In genomic region chr7:99030951-99031350, GRCh38 we compare ENCODE assay signal across 13 cellular contexts.
DNase-seq lines count a peak whose midpoint lies in the region; ATAC-seq and TF ChIP-seq lines count a peak whose summit lies in the region.
"Had no signal": no experiment of that assay in that cellular context is flagged by ENCODE, and none has a peak within 500 bp of the region (broad histone marks: within the 10 kb centered on the region; RNA-seq: fewer than 3 reads in every experiment).

No MANE protein-coding gene starts in this region.

- no peaks in the 10 kb centered on the region for H3K27me3 Mint-ChIP-seq in activated naive CD8-positive, alpha-beta T cell treated with anti-CD3 and anti-CD28 coated beads for 36 hours

- H3K4me1 ChIP-seq in heart left ventricle (peaks cover 0 to 33% (median 10%) of the 10 kb centered on the region in 12 donors), gastrocnemius medialis (peaks cover 0 to 11% of the 10 kb centered on the region in 2 donors), neuronal stem cell (ENCODE audit: control insufficient read depth in 2 of 2, insufficient read depth in 1 of 2, low read depth in 1 of 2, low read length in 2 of 2) (no peaks in the 10 kb centered on the region)
- H3K4me1 ChIP-seq: BE2C, foreskin keratinocyte, HAP-1 had no signal

- H3K79me1 ChIP-seq in neuronal stem cell (ENCODE audit: low read depth, low read length): no peaks in the 10 kb centered on the region

- 65 to 77% (median 72%) methylated on average over 5 of the region's 5 CpGs for WGBS in heart left ventricle, 4 donors
- WGBS in neuronal stem cell (ENCODE audit: extremely low coverage in 2 of 2, insufficient read length in 2 of 2, insufficient replicate concordance in 1 of 2), 2 donors: no CpG with 5 or more reads among the region's 5 CpGs

- H3K9me3 Mint-ChIP-seq in activated naive CD8-positive, alpha-beta T cell treated with anti-CD3 and anti-CD28 coated beads for 36 hours: no peaks in the 10 kb centered on the region

- DNase-seq in AG10803 (ENCODE audit: low read depth): peak; percentile 63
- no peak for DNase-seq in activated naive CD8-positive, alpha-beta T cell treated with anti-CD3 and anti-CD28 coated beads for 36 hours
- peak in 3 of 5 donors; percentile 30 to 60 (median 52) for DNase-seq in heart left ventricle
- peak in 1 of 2 donors; percentile 49 for DNase-seq in gastrocnemius medialis
- no peak for DNase-seq in NCI-H510A (lab: John Stamatoyannopoulos, UW)
- no peak for DNase-seq in neuronal stem cell (ENCODE audit: low spot score)
- DNase-seq: BE2C, foreskin keratinocyte, NCI-H2171 treated with DMSO at 0.1 percent for 48 hours, OCI-M1 had no signal

- no peak overlapping the region for H3K23ac ChIP-seq in neuronal stem cell (ENCODE audit: low read depth, low read length, poor library complexity)

- peak overlapping the region; percentile 12 for H3K27ac Mint-ChIP-seq in activated naive CD8-positive, alpha-beta T cell treated with anti-CD3 and anti-CD28 coated beads for 36 hours

- H2AK5ac ChIP-seq in neuronal stem cell (ENCODE audit: low read depth, low read length): no peak overlapping the region

- no peak overlapping the region for H4K8ac ChIP-seq in neuronal stem cell (ENCODE audit: low read depth, low read length)

- H3K9me3 ChIP-seq in heart left ventricle (peaks cover 0 to 5% (median 0%) of the 10 kb centered on the region in 12 donors), gastrocnemius medialis (no peaks in the 10 kb centered on the region), neuronal stem cell (replicated peaks in 1 of 2; ENCODE audit: control insufficient read depth in 2 of 2, insufficient read depth in 1 of 2, low read depth in 1 of 2, low read length in 2 of 2) (peaks cover 10 to 11% of the 10 kb centered on the region in 2 donors)
- H3K9me3 ChIP-seq: BE2C, HAP-1 had no signal

- peaks cover 8% of the 10 kb centered on the region for H3K36me3 Mint-ChIP-seq in activated naive CD8-positive, alpha-beta T cell treated with anti-CD3 and anti-CD28 coated beads for 36 hours

- H3K4me1 Mint-ChIP-seq in activated naive CD8-positive, alpha-beta T cell treated with anti-CD3 and anti-CD28 coated beads for 36 hours: peaks cover 4% of the 10 kb centered on the region

- no peak overlapping the region for H4K91ac ChIP-seq in neuronal stem cell (ENCODE audit: low read depth, low read length, poor library complexity)

- H2BK15ac ChIP-seq in neuronal stem cell (ENCODE audit: low read length): no peak overlapping the region

- H3K4me2 ChIP-seq in neuronal stem cell (ENCODE audit: insufficient read depth, low read length, poor library complexity, severe bottlenecking): no peak overlapping the region

- H2AFZ ChIP-seq in neuronal stem cell (ENCODE audit: low read length): no peak overlapping the region

- H3K36me3 ChIP-seq in heart left ventricle (peaks cover 0 to 89% (median 78%) of the 10 kb centered on the region in 9 donors), gastrocnemius medialis (peaks cover 0 to 79% of the 10 kb centered on the region in 2 donors), neuronal stem cell (replicated peaks in 1 of 2; ENCODE audit: control insufficient read depth in 2 of 2, insufficient read depth in 2 of 2, low read length in 2 of 2) (peaks cover 61 to 89% of the 10 kb centered on the region in 2 donors)

- no peak overlapping the region for H3K4me3 ChIP-seq in AG10803 (ENCODE audit: low read length)
- no peak overlapping the region for H3K4me3 ChIP-seq in heart left ventricle
- H3K4me3 ChIP-seq in gastrocnemius medialis: no peak overlapping the region
- H3K4me3 ChIP-seq in neuronal stem cell (ENCODE audit: low read length in 2 of 2): no peak overlapping the region
- H3K4me3 ChIP-seq: HAP-1 had no signal

- H3K27me3 ChIP-seq in heart left ventricle (no peaks in the 10 kb centered on the region), gastrocnemius medialis (no peaks in the 10 kb centered on the region), neuronal stem cell (ENCODE audit: control insufficient read depth in 3 of 3, insufficient read depth in 3 of 3, low read depth in 1 of 3, low read length in 3 of 3) (no peaks in the 10 kb centered on the region)
- H3K27me3 ChIP-seq: BE2C, foreskin keratinocyte had no signal

- H3K18ac ChIP-seq in neuronal stem cell (ENCODE audit: low read length): no peak overlapping the region

- no peak overlapping the region for H3K9ac ChIP-seq in neuronal stem cell (ENCODE audit: low read depth, low read length, poor library complexity)

- H3K14ac ChIP-seq in neuronal stem cell (ENCODE audit: low read length): no peak overlapping the region

- in situ Hi-C loops in gastrocnemius medialis (cut with MboI; ENCODE audit: low sequenced_read_pairs in 4 of 4): no loop called here

- TF ChIP-seq POLR2A in heart left ventricle (IDR thresholded peaks at IDR 0.05) (peak in 1 of 2 donors; percentile 27), gastrocnemius medialis (IDR thresholded peaks at IDR 0.05) (peak in 1 of 2 donors; percentile 12)

- peak; percentile 43 to 78 (median 69) for ATAC-seq in heart left ventricle
- ATAC-seq in gastrocnemius medialis: peak; percentile 64 to 68
- no peak for ATAC-seq in HG03159 (IDR thresholded peaks at IDR 0.05; ENCODE audit: unreplicated experiment)
- ATAC-seq in GM21825 (IDR thresholded peaks at IDR 0.05; ENCODE audit: unreplicated experiment): no peak
- ATAC-seq: foreskin keratinocyte had no signal

- H3K4ac ChIP-seq in neuronal stem cell (ENCODE audit: low read length): no peak overlapping the region

- intact Hi-C loops in heart left ventricle (cut with DNase I): loop anchor here in 1 of 10 donors (10.0 kb wide), 1 partner anchor 384 kb away; no protein-coding TSS in a partner anchor
- intact Hi-C loops in gastrocnemius medialis (cut with DNase I; ENCODE audit: low total_unique reads): no loop called here

- H2BK5ac ChIP-seq in neuronal stem cell (ENCODE audit: low read length): no peak overlapping the region

- no peak overlapping the region for H2BK120ac ChIP-seq in neuronal stem cell (ENCODE audit: low read depth, low read length)

- no peak overlapping the region for H2BK12ac ChIP-seq in neuronal stem cell (ENCODE audit: low read length)

- no peak for TF ChIP-seq CTCF in AG10803 (conservative IDR thresholded peaks at IDR 0.05; ENCODE audit: low read length)
- no peak for TF ChIP-seq CTCF in heart left ventricle (IDR thresholded peaks at IDR 0.05)
- no peak for TF ChIP-seq CTCF in gastrocnemius medialis (IDR thresholded peaks at IDR 0.05 in 4 of 5, conservative IDR thresholded peaks at IDR 0.05 in 1 of 5)

- no peak overlapping the region for H3K4me3 Mint-ChIP-seq in activated naive CD8-positive, alpha-beta T cell treated with anti-CD3 and anti-CD28 coated beads for 36 hours

- H3K27ac ChIP-seq in heart left ventricle (peak overlapping the region; percentile 65 to 91 (median 77)), gastrocnemius medialis (peak overlapping the region; percentile 64 to 84 (median 75)), neuronal stem cell (replicated peaks; ENCODE audit: low read length) (no peak overlapping the region)
- H3K27ac ChIP-seq: foreskin keratinocyte had no signal

Comparison
In these comparisons a context has a peak if more than half of its experiments do, and no peak if none do; other contexts are left out.
1. DNase-seq: peak in AG10803 (single experiment) and heart left ventricle (3 of 5); none in activated naive CD8-positive, alpha-beta T cell treated with anti-CD3 and anti-CD28 coated beads for 36 hours (single experiment), NCI-H510A (single experiment) and neuronal stem cell (single experiment).
2. ATAC-seq: peak in heart left ventricle (4 of 4) and gastrocnemius medialis (2 of 2); none in HG03159 (single experiment) and GM21825 (single experiment).